Comparison of ENCODE assay signal across 23 cellular contexts in genomic region chr1:67816096-67816493, GRCh38. TPM values are rescaled to one million over a fixed set of nuclear protein-coding genes. Genes with fewer than 3 reads are reported as not detected.
DNase-seq lines count a peak whose midpoint lies in the region; ATAC-seq and TF ChIP-seq lines count a peak whose summit lies in the region.
"Had no signal": no experiment of that assay in that cellular context is flagged by ENCODE, and none has a peak within 500 bp of the region (broad histone marks: within the 10 kb centered on the region; RNA-seq: fewer than 3 reads in every experiment).

No MANE protein-coding gene starts in this region.

- peak overlapping the region; percentile 73 to 81 for H3K27ac ChIP-seq in coronary artery
- peak overlapping the region in 5 of 8 donors; percentile 45 to 82 (median 59) for H3K27ac ChIP-seq in spleen
- H3K27ac ChIP-seq: BLaER1 treated with 17β-estradiol and CSF1 and Interleukin-3, amounts not matched to agents 10 nM and 100 nM had no signal

- intact Hi-C loops in left colon (cut with DNase I, micrococcal nuclease) (no loop called here), spleen (cut with DNase I; ENCODE audit: low total_unique reads) (no loop called here)

- H3K9me3 Mint-ChIP-seq in HFFc6, result no peaks in the 10 kb centered on the region
- H3K9me3 Mint-ChIP-seq: activated CD4-positive, alpha-beta T cell treated with anti-CD3 and anti-CD28 coated beads, Interleukin-2, amount 10 ng/mL, durations not matched to agents 24 days and 14 days; activated T-cell treated with anti-CD3 and anti-CD28 coated beads, Interleukin-2, amount 50 U/mL, for 4 hours; stimulated activated naive B cell treated with anti-CD40 and anti-IgM and Interleukin-4, amounts not matched to agents 10 μg/mL and 1 μg/mL and 100 μg/mL, for 72 hours had no signal

- H3K9me3 ChIP-seq in spleen, result peaks cover 0 to 10% (median 0%) of the 10 kb centered on the region in 8 donors
- H3K9me3 ChIP-seq: pancreas, thyroid gland had no signal

- H3K4me1 Mint-ChIP-seq in HFFc6 (ENCODE audit: low read depth), result peaks cover 70% of the 10 kb centered on the region
- H3K4me1 Mint-ChIP-seq: activated CD4-positive, alpha-beta T cell treated with anti-CD3 and anti-CD28 coated beads, Interleukin-2, amount 10 ng/mL, durations not matched to agents 24 days and 14 days; immature natural killer cell had no signal

- DNase-seq in coronary artery (ENCODE audit: low spot score), result no peak
- peak; percentile 64 to 76 for DNase-seq in left colon
- no peak for DNase-seq in spleen
- no peak for DNase-seq in islet precursor cell
- no peak for DNase-seq in HFFc6
- DNase-seq in retina, result no peak
- DNase-seq: activated CD4-positive, alpha-beta T cell treated with anti-CD3 and anti-CD28 coated beads, Interleukin-2, amount 10 ng/mL, durations not matched to agents 24 days and 14 days; activated T-cell treated with anti-CD3 and anti-CD28 coated beads, Interleukin-2, amount 50 U/mL, for 4 hours; effector memory CD4-positive, alpha-beta T cell; immature natural killer cell; IMR-90; left ventricle myocardium inferior; midbrain; pancreas; right cardiac atrium; stimulated activated CD4-positive, alpha-beta T cell treated with anti-CD3 and anti-CD28 coated beads, Interleukin-12 subunit alpha, Interleukin-12 subunit beta, amount 100 ng/mL, for 4 hours; stimulated activated CD4-positive, alpha-beta T cell treated with anti-CD3 and anti-CD28 coated beads, Interleukin-4, amount 100 ng/mL, for 4 hours; stimulated activated naive B cell treated with anti-CD40 and anti-IgM and Interleukin-4, amounts not matched to agents 10 μg/mL and 1 μg/mL and 100 μg/mL, for 72 hours; thyroid gland had no signal

- ATAC-seq in left colon, result peak; percentile 73
- no peak for ATAC-seq in HG03039 (IDR thresholded peaks at IDR 0.05; ENCODE audit: unreplicated experiment)
- ATAC-seq: activated T-cell treated with anti-CD3 and anti-CD28 coated beads, Interleukin-2, amount 50 U/mL, for 4 hours; SK-N-SH treated with all-trans-retinoic acid at 6 μM for 48 hours; stimulated activated naive B cell treated with anti-CD40 and anti-IgM and Interleukin-4, amounts not matched to agents 10 μg/mL and 1 μg/mL and 100 μg/mL, for 72 hours had no signal

- H3K4me1 ChIP-seq in spleen, result peaks cover 0 to 63% (median 16%) of the 10 kb centered on the region in 6 donors

- H3K36me3 Mint-ChIP-seq in HFFc6 (ENCODE audit: low read depth), result peaks cover 23% of the 10 kb centered on the region
- H3K36me3 Mint-ChIP-seq: immature natural killer cell; stimulated activated naive B cell treated with anti-CD40 and anti-IgM and Interleukin-4, amounts not matched to agents 10 μg/mL and 1 μg/mL and 100 μg/mL, for 72 hours had no signal

- H3K27me3 ChIP-seq in spleen (replicated peaks in 1 of 7), result no peaks in the 10 kb centered on the region
- H3K27me3 ChIP-seq: BLaER1 treated with 17β-estradiol and CSF1 and Interleukin-3, amounts not matched to agents 10 nM and 100 nM; pancreas; thyroid gland had no signal

- no peaks in the 10 kb centered on the region for H3K27me3 Mint-ChIP-seq in HFFc6 (ENCODE audit: insufficient read depth)

- H3K36me3 ChIP-seq in spleen, result peaks cover 0 to 3% (median 0%) of the 10 kb centered on the region in 6 donors
- H3K36me3 ChIP-seq: left ventricle myocardium inferior, pancreas, thyroid gland had no signal

- TF ChIP-seq CTCF in coronary artery (IDR thresholded peaks at IDR 0.05) (no peak), spleen (IDR thresholded peaks at IDR 0.05 in 8 of 11, conservative IDR thresholded peaks at IDR 0.05 in 3 of 11) (no peak), HFFc6 (IDR thresholded peaks at IDR 0.05) (no peak)

- no peak overlapping the region for H3K27ac Mint-ChIP-seq in HFFc6
- H3K27ac Mint-ChIP-seq: activated CD4-positive, alpha-beta T cell treated with anti-CD3 and anti-CD28 coated beads, Interleukin-2, amount 10 ng/mL, durations not matched to agents 24 days and 14 days; immature natural killer cell; stimulated activated naive B cell treated with anti-CD40 and anti-IgM and Interleukin-4, amounts not matched to agents 10 μg/mL and 1 μg/mL and 100 μg/mL, for 72 hours had no signal

- 82 to 92% (median 91%) methylated on average over 7 of the region's 7 CpGs for WGBS in spleen, 5 donors

- no peak overlapping the region for H3K4me3 Mint-ChIP-seq in HFFc6
- H3K4me3 Mint-ChIP-seq: activated CD4-positive, alpha-beta T cell treated with anti-CD3 and anti-CD28 coated beads, Interleukin-2, amount 10 ng/mL, durations not matched to agents 24 days and 14 days; activated T-cell treated with anti-CD3 and anti-CD28 coated beads, Interleukin-2, amount 50 U/mL, for 4 hours; brain; immature natural killer cell; stimulated activated naive B cell treated with anti-CD40 and anti-IgM and Interleukin-4, amounts not matched to agents 10 μg/mL and 1 μg/mL and 100 μg/mL, for 72 hours had no signal

- no peak for TF ChIP-seq POLR2A in spleen (IDR thresholded peaks at IDR 0.05)

- H3K4me3 ChIP-seq in coronary artery (no peak overlapping the region), spleen (no peak overlapping the region)
- H3K4me3 ChIP-seq: BLaER1 treated with 17β-estradiol and CSF1 and Interleukin-3, amounts not matched to agents 10 nM and 100 nM; left ventricle myocardium inferior; pancreas; thyroid gland had no signal

RNA-seq across cellular contexts. Expression of gene GNG12, which starts 17.2 kb away (rescaled TPM):
- total RNA-seq in left colon (100 to 1,000 TPM; 146 to 162 TPM), spleen (100 to 1,000 TPM in 2 of 7 donors, 10 to 100 TPM in 5; 52.3 to 102 (median 88.0) TPM)
- polyA plus RNA-seq in spleen, result 10 to 100 TPM; 15.2 to 36.5 (median 16.2) TPM
- total RNA-seq in HFFc6 (2021; fragmentation: NEBNext Ultra II Directional; extraction: Animal tissue kit (Norgen Biotek cat#: 25700)), result 100 to 1,000 TPM; 172 to 229 (median 198) TPM

Comparison
In these comparisons a context has a peak if more than half of its experiments do, and no peak if none do; other contexts are left out.
1. DNase-seq: peak in left colon (2 of 2); none in coronary artery (single experiment), spleen (single experiment), islet precursor cell (single experiment), HFFc6 (single experiment) and retina (single experiment).